35 cellular contexts compared by ENCODE assay signal in the genomic region with DNA sequence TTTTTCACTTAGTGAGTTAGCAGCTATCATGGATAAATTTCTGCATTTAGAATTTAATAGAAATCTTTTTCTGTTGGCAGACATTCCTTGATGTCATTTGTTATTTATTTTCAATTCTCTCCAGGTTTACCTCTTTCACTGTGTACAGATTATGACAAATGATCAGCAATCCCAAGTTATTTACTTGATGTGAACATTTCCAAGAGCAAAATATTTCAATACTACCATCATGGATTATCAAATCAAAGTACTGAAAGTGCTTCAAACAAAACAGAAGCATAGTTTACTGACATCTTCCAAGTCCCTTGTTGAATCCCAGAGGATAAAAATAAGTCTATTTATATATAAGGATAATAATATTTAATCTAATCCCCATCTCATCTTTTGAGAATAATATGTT.
"Had no signal": no experiment of that assay in that cellular context is flagged by ENCODE, and none has a peak within 500 bp of the region (broad histone marks: within the 10 kb centered on the region; RNA-seq: fewer than 3 reads in every experiment).

No MANE protein-coding gene starts in this region.

- DNase-seq: activated B cell treated with CpG ODN at 0.5 μM for 24 hours; activated CD4-positive, alpha-beta T cell treated with anti-CD3 and anti-CD28 coated beads for 48 hours; activated CD4-positive, alpha-beta T cell treated with anti-CD3 and anti-CD28 coated beads, Interleukin-2, amount 50 U/mL, for 1 hour; activated CD4-positive, alpha-beta T cell treated with anti-CD3 and anti-CD28 coated beads, Interleukin-2, amount 50 U/mL, for 48 hours; activated CD8-positive, alpha-beta memory T cell treated with anti-CD3 and anti-CD28 coated beads for 24 hours; activated CD8-positive, alpha-beta T cell treated with anti-CD3 and anti-CD28 coated beads for 36 hours; activated effector memory CD4-positive, alpha-beta T cell treated with anti-CD3 and anti-CD28 coated beads, Interleukin-2, amount 50 U/mL, for 16 hours; activated naive CD4-positive, alpha-beta T cell treated with anti-CD3 and anti-CD28 coated beads for 36 hours; activated naive CD8-positive, alpha-beta T cell treated with anti-CD3 and anti-CD28 coated beads for 36 hours; activated naive CD8-positive, alpha-beta T cell treated with anti-CD3 and anti-CD28 coated beads, Interleukin-2, amount 50 U/mL, for 24 hours; activated T-cell treated with anti-CD3 and anti-CD28 coated beads, Interleukin-2, amount 50 U/mL, for 4 hours; amygdala; aorta; dorsolateral prefrontal cortex; effector memory CD4-positive, alpha-beta T cell; endodermal cell; erythroblast; gastrocnemius medialis; glutamatergic neuron; heart left ventricle; T-helper 17 cell; T1000; WERI-Rb-1 had no signal

- H3K36me3 Mint-ChIP-seq: activated naive CD4-positive, alpha-beta T cell treated with anti-CD3 and anti-CD28 coated beads, Interleukin-2, amount 50 U/mL, for 24 hours; activated naive CD8-positive, alpha-beta T cell treated with anti-CD3 and anti-CD28 coated beads for 36 hours; brain had no signal

- H3K27ac ChIP-seq: adrenal gland, coronary artery, dorsolateral prefrontal cortex, esophagus muscularis mucosa, foreskin keratinocyte, gastrocnemius medialis, heart left ventricle, WERI-Rb-1 had no signal

- H3K9me3 Mint-ChIP-seq: activated CD8-positive, alpha-beta T cell treated with anti-CD3 and anti-CD28 coated beads for 36 hours; activated naive CD4-positive, alpha-beta T cell treated with anti-CD3 and anti-CD28 coated beads, Interleukin-2, amount 50 U/mL, for 24 hours; activated naive CD8-positive, alpha-beta T cell treated with anti-CD3 and anti-CD28 coated beads for 36 hours; activated T-cell treated with anti-CD3 and anti-CD28 coated beads, Interleukin-2, amount 50 U/mL, for 4 hours; T-helper 2 cell treated with Interferon-gamma antibody and Interleukin-4, amounts not matched to agents 5 μg/mL and 100 μg/mL, for 36 hours had no signal

- H3K27ac Mint-ChIP-seq: activated B cell treated with CpG ODN at 0.5 μM for 24 hours; activated CD8-positive, alpha-beta T cell treated with anti-CD3 and anti-CD28 coated beads for 36 hours; activated naive CD4-positive, alpha-beta T cell treated with anti-CD3 and anti-CD28 coated beads for 36 hours; activated naive CD4-positive, alpha-beta T cell treated with anti-CD3 and anti-CD28 coated beads, Interleukin-2, amount 50 U/mL, for 24 hours; activated naive CD8-positive, alpha-beta T cell treated with anti-CD3 and anti-CD28 coated beads for 36 hours; activated naive CD8-positive, alpha-beta T cell treated with anti-CD3 and anti-CD28 coated beads, Interleukin-2, amount 50 U/mL, for 24 hours; activated T-helper 17 cell treated with anti-CD3 and anti-CD28 coated beads, Interleukin-2, amount 50 U/mL, for 72 hours; brain; dendritic cell treated with granulocyte-macrophage colony-stimulating factor and Interleukin-4, amounts not matched to agents 40 ng/mL and 50 ng/mL, for 4 days; endodermal cell; T-helper 17 cell; T-helper 2 cell treated with Interferon-gamma antibody and Interleukin-4, amounts not matched to agents 5 μg/mL and 100 μg/mL, for 36 hours had no signal

- H3K4me3 Mint-ChIP-seq: activated B cell treated with CpG ODN at 0.5 μM for 24 hours; activated CD8-positive, alpha-beta T cell treated with anti-CD3 and anti-CD28 coated beads for 36 hours; activated naive CD4-positive, alpha-beta T cell treated with anti-CD3 and anti-CD28 coated beads for 36 hours; activated naive CD4-positive, alpha-beta T cell treated with anti-CD3 and anti-CD28 coated beads, Interleukin-2, amount 50 U/mL, for 24 hours; activated naive CD8-positive, alpha-beta T cell treated with anti-CD3 and anti-CD28 coated beads for 36 hours; activated naive CD8-positive, alpha-beta T cell treated with anti-CD3 and anti-CD28 coated beads, Interleukin-2, amount 50 U/mL, for 24 hours; activated T-cell treated with anti-CD3 and anti-CD28 coated beads, Interleukin-2, amount 50 U/mL, for 4 hours; activated T-helper 17 cell treated with anti-CD3 and anti-CD28 coated beads, Interleukin-2, amount 50 U/mL, for 72 hours; brain; central memory CD8-positive, alpha-beta T cell; dendritic cell treated with granulocyte-macrophage colony-stimulating factor and Interleukin-4, amounts not matched to agents 40 ng/mL and 50 ng/mL, for 4 days; endodermal cell; T-helper 17 cell; T-helper 2 cell treated with Interferon-gamma antibody and Interleukin-4, amounts not matched to agents 5 μg/mL and 100 μg/mL, for 36 hours had no signal

- H3K9me3 ChIP-seq: adrenal gland, esophagus muscularis mucosa, gastrocnemius medialis had no signal

- H3K27me3 ChIP-seq: adrenal gland, dorsolateral prefrontal cortex, esophagus muscularis mucosa, foreskin keratinocyte, gastrocnemius medialis, heart left ventricle had no signal

- H3K4me3 ChIP-seq: adrenal gland, coronary artery, dorsolateral prefrontal cortex, esophagus muscularis mucosa, gastrocnemius medialis, heart left ventricle had no signal

- H3K4me1 ChIP-seq: foreskin keratinocyte, gastrocnemius medialis had no signal

- H3K27me3 Mint-ChIP-seq: activated B cell treated with CpG ODN at 0.5 μM for 24 hours; activated CD8-positive, alpha-beta T cell treated with anti-CD3 and anti-CD28 coated beads for 36 hours; activated naive CD8-positive, alpha-beta T cell treated with anti-CD3 and anti-CD28 coated beads, Interleukin-2, amount 50 U/mL, for 24 hours; brain; dendritic cell treated with granulocyte-macrophage colony-stimulating factor and Interleukin-4, amounts not matched to agents 40 ng/mL and 50 ng/mL, for 4 days had no signal

- ATAC-seq: activated CD4-positive, CD25-positive, alpha-beta regulatory T cell treated with anti-CD3 and anti-CD28 coated beads, Interleukin-2, amount 50 U/mL, for 24 hours; activated CD8-positive, alpha-beta T cell treated with anti-CD3 and anti-CD28 coated beads for 36 hours; activated naive CD8-positive, alpha-beta T cell treated with anti-CD3 and anti-CD28 coated beads, Interleukin-2, amount 50 U/mL, for 24 hours; activated T-cell treated with anti-CD3 and anti-CD28 coated beads, Interleukin-2, amount 50 U/mL, for 4 hours; activated T-helper 17 cell treated with anti-CD3 and anti-CD28 coated beads, Interleukin-2, amount 50 U/mL, for 72 hours; foreskin keratinocyte; gastrocnemius medialis; heart left ventricle; T-helper 17 cell had no signal

- H3K36me3 ChIP-seq: adrenal gland, esophagus muscularis mucosa, gastrocnemius medialis, heart left ventricle, WERI-Rb-1 had no signal

- H3K4me1 Mint-ChIP-seq: activated B cell treated with CpG ODN at 0.5 μM for 24 hours; activated naive CD4-positive, alpha-beta T cell treated with anti-CD3 and anti-CD28 coated beads, Interleukin-2, amount 50 U/mL, for 24 hours; activated naive CD8-positive, alpha-beta T cell treated with anti-CD3 and anti-CD28 coated beads for 36 hours; activated naive CD8-positive, alpha-beta T cell treated with anti-CD3 and anti-CD28 coated beads, Interleukin-2, amount 50 U/mL, for 24 hours; activated T-helper 17 cell treated with anti-CD3 and anti-CD28 coated beads, Interleukin-2, amount 50 U/mL, for 72 hours; central memory CD8-positive, alpha-beta T cell; endodermal cell; T-helper 17 cell had no signal

- FAIRE-seq: bronchial epithelial cell had no signal
